In the genomic region with DNA sequence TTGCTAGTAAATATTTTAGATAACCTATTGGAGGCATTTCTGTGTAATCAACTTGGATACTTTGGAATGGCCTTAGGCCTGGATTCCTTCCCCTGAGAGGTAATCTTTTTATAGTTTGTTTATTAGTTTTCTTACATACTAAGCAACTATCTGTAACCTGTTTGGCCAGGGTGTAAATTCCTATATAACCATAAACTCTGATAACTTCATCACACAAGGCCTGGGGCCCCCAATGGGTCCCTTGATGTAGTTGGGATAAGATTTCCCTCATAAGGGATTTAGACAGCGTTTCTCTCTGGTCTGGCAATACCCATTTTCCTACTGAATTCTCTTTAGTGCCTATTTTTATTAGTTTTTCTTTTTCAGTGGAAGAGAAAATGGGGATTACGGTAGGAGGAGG, we compare ENCODE assay signal across 39 cellular contexts. TPM values are rescaled to one million over a fixed set of nuclear protein-coding genes. Genes with fewer than 3 reads are reported as not detected.
"Had no signal": no experiment of that assay in that cellular context is flagged by ENCODE, and none has a peak within 500 bp of the region (broad histone marks: within the 10 kb centered on the region; RNA-seq: fewer than 3 reads in every experiment).

No MANE protein-coding gene starts in this region.

- H3K27me3 ChIP-seq: brain microvascular endothelial cell, MG63, Peyer's patch had no signal

- H3K27ac ChIP-seq: brain microvascular endothelial cell, Peyer's patch, RWPE1, VCaP had no signal

- H3K4me1 ChIP-seq: Peyer's patch had no signal

- H3K36me3 ChIP-seq: brain microvascular endothelial cell, MG63, Peyer's patch had no signal

- DNase-seq: activated B cell treated with CpG ODN at 0.5 μM for 24 hours; activated CD4-positive, alpha-beta memory T cell treated with anti-CD3 and anti-CD28 coated beads, Interleukin-2, amount 10 ng/mL, durations not matched to agents 7 days and 5 days; activated CD4-positive, alpha-beta T cell treated with anti-CD3 and anti-CD28 coated beads for 4 hours; activated CD4-positive, CD25-positive, alpha-beta regulatory T cell treated with anti-CD3 and anti-CD28 coated beads, Interleukin-2, amount 50 U/mL, for 72 hours; activated CD8-positive, alpha-beta memory T cell treated with anti-CD3 and anti-CD28 coated beads for 24 hours; activated CD8-positive, alpha-beta memory T cell treated with anti-CD3 and anti-CD28 coated beads, Interleukin-2, amount 10 ng/mL, durations not matched to agents 7 days and 5 days; activated effector memory CD4-positive, alpha-beta T cell treated with anti-CD3 and anti-CD28 coated beads, Interleukin-2, amount 50 U/mL, for 16 hours; activated naive CD4-positive, alpha-beta T cell; activated naive CD4-positive, alpha-beta T cell treated with anti-CD3 and anti-CD28 coated beads, Interleukin-2, amount 50 U/mL, for 16 hours; activated naive CD8-positive, alpha-beta T cell treated with anti-CD3 and anti-CD28 coated beads for 36 hours; activated T-cell treated with anti-CD3 and anti-CD28 coated beads, Interleukin-2, amount 50 U/mL, for 1 hour; activated T-cell treated with anti-CD3 and anti-CD28 coated beads, Interleukin-2, amount 50 U/mL, for 72 hours; amniotic stem cell; aorta; brain microvascular endothelial cell; MG63; NCI-H1048; NCI-H1105 treated with DMSO at 0.1 percent for 48 hours; NCI-H1436; NCI-H1694; NCI-H1930; NCI-H2081 treated with DMSO at 0.1 percent for 48 hours; NCI-H510A; NCI-H526; NCI-H748 treated with DMSO at 0.1 percent for 48 hours; NK-92 treated with Interleukin-12 subunit alpha and Interleukin-12 subunit beta, amount 100 ng/mL, for 24 hours; PC-3; Peyer's patch; SIG-M5; SW 1271; T-helper 1 cell; T-helper 2 cell; T-helper 9 cell had no signal

- H3K4me3 ChIP-seq: K562, MG63, Peyer's patch had no signal

RNA-seq across cellular contexts. Expression of a gene that starts 7.5 kb away (rescaled TPM):
- total RNA-seq: activated B cell treated with CpG ODN at 0.5 μM for 24 hours; activated CD4-positive, alpha-beta memory T cell treated with anti-CD3 and anti-CD28 coated beads, Interleukin-2, amount 10 ng/mL, durations not matched to agents 7 days and 5 days; activated CD8-positive, alpha-beta memory T cell treated with anti-CD3 and anti-CD28 coated beads, Interleukin-2, amount 10 ng/mL, durations not matched to agents 7 days and 5 days; activated naive CD8-positive, alpha-beta T cell treated with anti-CD3 and anti-CD28 coated beads for 36 hours; activated T-cell treated with anti-CD3 and anti-CD28 coated beads, Interleukin-2, amount 50 U/mL, for 72 hours; activated T-helper 17 cell treated with anti-CD3 and anti-CD28 coated beads, Interleukin-2, amount 50 U/mL, for 72 hours; aorta; K562; PC-3; Peyer's patch; Right ventricle myocardium inferior; SK-MEL-5 had no signal
- polyA plus RNA-seq: aorta, K562 had no signal

RNA-seq across cellular contexts. Expression of a gene that starts 37.6 kb away (rescaled TPM):
- total RNA-seq: activated B cell treated with CpG ODN at 0.5 μM for 24 hours; activated CD4-positive, alpha-beta memory T cell treated with anti-CD3 and anti-CD28 coated beads, Interleukin-2, amount 10 ng/mL, durations not matched to agents 7 days and 5 days; activated CD8-positive, alpha-beta memory T cell treated with anti-CD3 and anti-CD28 coated beads, Interleukin-2, amount 10 ng/mL, durations not matched to agents 7 days and 5 days; activated naive CD8-positive, alpha-beta T cell treated with anti-CD3 and anti-CD28 coated beads for 36 hours; activated T-cell treated with anti-CD3 and anti-CD28 coated beads, Interleukin-2, amount 50 U/mL, for 72 hours; activated T-helper 17 cell treated with anti-CD3 and anti-CD28 coated beads, Interleukin-2, amount 50 U/mL, for 72 hours; aorta; K562; PC-3; Peyer's patch; Right ventricle myocardium inferior; SK-MEL-5 had no signal
- polyA plus RNA-seq: aorta had no signal
